Comparison of ENCODE assay signal across 19 cellular contexts in genomic region chr2:216974321-216975302, GRCh38.
DNase-seq lines count a peak whose midpoint lies in the region; ATAC-seq and TF ChIP-seq lines count a peak whose summit lies in the region.
"Had no signal": no experiment of that assay in that cellular context is flagged by ENCODE, and none has a peak within 500 bp of the region (broad histone marks: within the 10 kb centered on the region; RNA-seq: fewer than 3 reads in every experiment).

No MANE protein-coding gene starts in this region.

- H3K4me2 ChIP-seq in neural progenitor cell = no peak overlapping the region
- H3K4me2 ChIP-seq: BLaER1 treated with 17β-estradiol and CSF1 and Interleukin-3, amounts not matched to agents 10 nM and 100 nM had no signal

- H3K36me3 ChIP-seq in adipocyte (ENCODE audit: control insufficient read depth, insufficient read depth, low read length, severe bottlenecking) = no peaks in the 10 kb centered on the region
- no peaks in the 10 kb centered on the region for H3K36me3 ChIP-seq in heart left ventricle
- no peaks in the 10 kb centered on the region for H3K36me3 ChIP-seq in neural progenitor cell
- no peaks in the 10 kb centered on the region for H3K36me3 ChIP-seq in suprapubic skin
- H3K36me3 ChIP-seq: adrenal gland; BLaER1 treated with 17β-estradiol and CSF1 and Interleukin-3, amounts not matched to agents 10 nM and 100 nM had no signal

- intact Hi-C loops in heart left ventricle (cut with DNase I) = loop anchor here in 1 of 10 donors (10.0 kb wide), 1 partner anchor 280 kb away; the partner anchor contains the start of gene IGFBP5

- H3K79me2 ChIP-seq in neural progenitor cell (ENCODE audit: low read depth) = no peaks in the 10 kb centered on the region

- peaks cover 22% of the 10 kb centered on the region for H3K9me3 Mint-ChIP-seq in neural progenitor cell
- peaks cover 0 to 2% of the 10 kb centered on the region in 2 donors for H3K9me3 Mint-ChIP-seq in stimulated activated naive CD8-positive, alpha-beta T cell treated with anti-CD3 and anti-CD28 coated beads, Interleukin-15, amount 100 ng/mL, for 72 hours
- H3K9me3 Mint-ChIP-seq in effector memory CD8-positive, alpha-beta T cell = no peaks in the 10 kb centered on the region
- H3K9me3 Mint-ChIP-seq: activated CD4-positive, alpha-beta memory T cell treated with anti-CD3 and anti-CD28 coated beads for 36 hours; HFFc6 had no signal

- H3K36me3 Mint-ChIP-seq in neural progenitor cell = no peaks in the 10 kb centered on the region
- no peaks in the 10 kb centered on the region for H3K36me3 Mint-ChIP-seq in effector memory CD8-positive, alpha-beta T cell (ENCODE audit: insufficient read depth)
- H3K36me3 Mint-ChIP-seq: activated CD4-positive, alpha-beta memory T cell treated with anti-CD3 and anti-CD28 coated beads for 36 hours had no signal

- no peaks in the 10 kb centered on the region for H3F3A ChIP-seq in neural progenitor cell (ENCODE audit: low read depth)

- H4K20me1 ChIP-seq in neural progenitor cell (ENCODE audit: low read depth) = no peaks in the 10 kb centered on the region
- H4K20me1 ChIP-seq: BLaER1 treated with 17β-estradiol and CSF1 and Interleukin-3, amounts not matched to agents 10 nM and 100 nM had no signal

- TF ChIP-seq POLR2A in heart left ventricle (IDR thresholded peaks at IDR 0.05) = no peak
- no peak for TF ChIP-seq POLR2A in suprapubic skin (IDR thresholded peaks at IDR 0.05)

- peak overlapping the region in 6 of 12 donors; percentile 12 to 72 (median 46) for H3K27ac ChIP-seq in heart left ventricle
- H3K27ac ChIP-seq in neural progenitor cell = no peak overlapping the region
- peak overlapping the region; percentile 31 for H3K27ac ChIP-seq in suprapubic skin
- H3K27ac ChIP-seq: BLaER1 treated with 17β-estradiol and CSF1 and Interleukin-3, amounts not matched to agents 10 nM and 100 nM; epithelial cell of prostate had no signal

- H3K9me3 ChIP-seq in adipocyte (ENCODE audit: control insufficient read depth, low read length) (no peaks in the 10 kb centered on the region), heart left ventricle (peaks cover 0 to 4% (median 0%) of the 10 kb centered on the region in 12 donors), neural progenitor cell (ENCODE audit: low read depth) (no peaks in the 10 kb centered on the region), suprapubic skin (no peaks in the 10 kb centered on the region)
- H3K9me3 ChIP-seq: adrenal gland had no signal

- TF ChIP-seq EP300 in suprapubic skin (IDR thresholded peaks at IDR 0.05) = no peak

- no peak overlapping the region for H3K4me3 Mint-ChIP-seq in neural progenitor cell
- H3K4me3 Mint-ChIP-seq in stimulated activated naive CD8-positive, alpha-beta T cell treated with anti-CD3 and anti-CD28 coated beads, Interleukin-15, amount 100 ng/mL, for 72 hours = no peak overlapping the region
- H3K4me3 Mint-ChIP-seq in effector memory CD8-positive, alpha-beta T cell = no peak overlapping the region
- H3K4me3 Mint-ChIP-seq: activated CD4-positive, alpha-beta memory T cell treated with anti-CD3 and anti-CD28 coated beads for 36 hours; HFFc6 had no signal

- WGBS in heart left ventricle, 4 donors = 45 to 65% (median 57%) methylated on average over 12 of the region's 12 CpGs
- WGBS in suprapubic skin = 66% methylated on average over 12 of the region's 12 CpGs

- H3K4me1 ChIP-seq in adipocyte (ENCODE audit: control insufficient read depth, insufficient read depth, low read length) (peaks cover 45% of the 10 kb centered on the region), heart left ventricle (peaks cover 0 to 25% (median 7%) of the 10 kb centered on the region in 12 donors), neural progenitor cell (no peaks in the 10 kb centered on the region), suprapubic skin (peaks cover 5% of the 10 kb centered on the region)
- H3K4me1 ChIP-seq: adrenal gland had no signal

- no peak overlapping the region for H2AFZ ChIP-seq in neural progenitor cell (replicated peaks)

- H3K4me1 Mint-ChIP-seq in neural progenitor cell = no peaks in the 10 kb centered on the region
- no peaks in the 10 kb centered on the region for H3K4me1 Mint-ChIP-seq in stimulated activated naive CD8-positive, alpha-beta T cell treated with anti-CD3 and anti-CD28 coated beads, Interleukin-15, amount 100 ng/mL, for 72 hours
- H3K4me1 Mint-ChIP-seq in effector memory CD8-positive, alpha-beta T cell (ENCODE audit: low read depth in 2 of 2) = no peaks in the 10 kb centered on the region

- H3K9ac ChIP-seq in adipocyte (ENCODE audit: low read length) (peak overlapping the region; percentile 62), neural progenitor cell (no peak overlapping the region)
- H3K9ac ChIP-seq: BLaER1 treated with 17β-estradiol and CSF1 and Interleukin-3, amounts not matched to agents 10 nM and 100 nM had no signal

- H3K27me3 Mint-ChIP-seq in neural progenitor cell (ENCODE audit: insufficient read depth, low read depth) = no peaks in the 10 kb centered on the region
- H3K27me3 Mint-ChIP-seq in stimulated activated naive CD8-positive, alpha-beta T cell treated with anti-CD3 and anti-CD28 coated beads, Interleukin-15, amount 100 ng/mL, for 72 hours = peaks cover 16% of the 10 kb centered on the region
- H3K27me3 Mint-ChIP-seq in effector memory CD8-positive, alpha-beta T cell = no peaks in the 10 kb centered on the region
- H3K27me3 Mint-ChIP-seq: activated CD4-positive, alpha-beta memory T cell treated with anti-CD3 and anti-CD28 coated beads for 36 hours had no signal

- H3K27ac Mint-ChIP-seq in neural progenitor cell = peak overlapping the region; percentile 25
- H3K27ac Mint-ChIP-seq in stimulated activated naive CD8-positive, alpha-beta T cell treated with anti-CD3 and anti-CD28 coated beads, Interleukin-15, amount 100 ng/mL, for 72 hours = no peak overlapping the region
- no peak overlapping the region for H3K27ac Mint-ChIP-seq in effector memory CD8-positive, alpha-beta T cell
- H3K27ac Mint-ChIP-seq: activated CD4-positive, alpha-beta memory T cell treated with anti-CD3 and anti-CD28 coated beads for 36 hours; HFFc6 had no signal

- TF ChIP-seq CTCF in heart left ventricle (IDR thresholded peaks at IDR 0.05) (no peak), neural progenitor cell (IDR thresholded peaks at IDR 0.05) (no peak), suprapubic skin (IDR thresholded peaks at IDR 0.05) (no peak)

- no peak for DNase-seq in adipocyte (ENCODE audit: low read depth)
- DNase-seq in heart left ventricle = peak in 2 of 5 donors; percentile 34 to 53
- DNase-seq in neural progenitor cell (ENCODE audit: low spot score) = no peak
- DNase-seq in suprapubic skin (ENCODE audit: low spot score in 2 of 2) = no peak
- DNase-seq in stimulated activated CD8-positive, alpha-beta memory T cell treated with anti-CD3 and anti-CD28 coated beads, Interleukin-4, amount 100 ng/mL, for 48 hours = no peak
- no peak for DNase-seq in stimulated activated naive CD8-positive, alpha-beta T cell treated with anti-CD3 and anti-CD28 coated beads, Interleukin-15, amount 100 ng/mL, for 72 hours
- DNase-seq in effector memory CD8-positive, alpha-beta T cell = no peak
- no peak for DNase-seq in NOMO-1 (lab: John Stamatoyannopoulos, UW; ENCODE audit: unreplicated experiment in 2 of 2)
- DNase-seq: activated CD4-positive, alpha-beta memory T cell treated with anti-CD3 and anti-CD28 coated beads for 36 hours; activated CD4-positive, CD25-positive, alpha-beta regulatory T cell; activated gamma-delta T cell; activated T-cell treated with anti-CD3 and anti-CD28 coated beads for 4 hours; HFFc6; occipital lobe; stimulated activated naive CD4-positive, alpha-beta T cell; T1000 had no signal

- peak; percentile 51 to 83 (median 74) for ATAC-seq in heart left ventricle
- ATAC-seq in stimulated activated naive CD8-positive, alpha-beta T cell treated with anti-CD3 and anti-CD28 coated beads, Interleukin-15, amount 100 ng/mL, for 72 hours = no peak
- no peak for ATAC-seq in effector memory CD8-positive, alpha-beta T cell (replicated peaks)

- peaks cover 1% of the 10 kb centered on the region for H3K27me3 ChIP-seq in adipocyte (replicated peaks; ENCODE audit: control insufficient read depth, insufficient read depth, low read length)
- H3K27me3 ChIP-seq in heart left ventricle = no peaks in the 10 kb centered on the region
- H3K27me3 ChIP-seq in neural progenitor cell = no peaks in the 10 kb centered on the region
- no peaks in the 10 kb centered on the region for H3K27me3 ChIP-seq in suprapubic skin
- H3K27me3 ChIP-seq: adrenal gland; BLaER1 treated with 17β-estradiol and CSF1 and Interleukin-3, amounts not matched to agents 10 nM and 100 nM had no signal

- H3K4me3 ChIP-seq in adipocyte (ENCODE audit: low read length) = peak overlapping the region; percentile 48
- no peak overlapping the region for H3K4me3 ChIP-seq in heart left ventricle
- no peak overlapping the region for H3K4me3 ChIP-seq in neural progenitor cell
- no peak overlapping the region for H3K4me3 ChIP-seq in suprapubic skin
- H3K4me3 ChIP-seq: adrenal gland; BLaER1 treated with 17β-estradiol and CSF1 and Interleukin-3, amounts not matched to agents 10 nM and 100 nM had no signal

Comparison
In these comparisons a context has a peak if more than half of its experiments do, and no peak if none do; other contexts are left out.
1. ATAC-seq: peak in heart left ventricle (4 of 4); none in stimulated activated naive CD8-positive, alpha-beta T cell treated with anti-CD3 and anti-CD28 coated beads, Interleukin-15, amount 100 ng/mL, for 72 hours (single experiment) and effector memory CD8-positive, alpha-beta T cell (single experiment).